ENCODE assay signal across 33 cellular contexts in genomic region chr18:78822886-78823285, GRCh38.
"Had no signal": no experiment of that assay in that cellular context is flagged by ENCODE, and none has a peak within 500 bp of the region (broad histone marks: within the 10 kb centered on the region; RNA-seq: fewer than 3 reads in every experiment).

No MANE protein-coding gene starts in this region.

- H3K27me3 ChIP-seq: SJCRH30 had no signal

- H3K9me3 ChIP-seq: MG63, SJCRH30 had no signal

- H3K4me1 ChIP-seq: SJCRH30 had no signal

- H3K4me3 ChIP-seq: K562, MG63, PC-9, SJCRH30, SK-N-MC had no signal

- H3K27ac ChIP-seq: PC-9, RWPE1, SJCRH30, SK-N-MC had no signal

- DNase-seq: Kasumi-1, KG1, MG63, NCI-H1048, NCI-H1092 treated with DMSO at 0.1 percent for 48 hours, NCI-H1105 treated with DMSO at 0.1 percent for 48 hours, NCI-H1417, NCI-H1436, NCI-H146, NCI-H1694, NCI-H187, NCI-H1930, NCI-H2029 treated with DMSO at 0.1 percent for 48 hours, NCI-H2081 treated with DMSO at 0.1 percent for 48 hours, NCI-H2107, NCI-H2171, NCI-H226, NCI-H446 treated with DMSO at 0.1 percent for 48 hours, NCI-H510A, NCI-H524, NCI-H526, NCI-H748 treated with DMSO at 0.1 percent for 48 hours, NCI-H82, PC-9, SHP77, SIG-M5, SJCRH30 had no signal

- H3K36me3 ChIP-seq: MG63, SJCRH30 had no signal

- ATAC-seq: K562, Panc1, Right ventricle myocardium inferior, SK-N-SH treated with all-trans-retinoic acid at 6 μM for 48 hours had no signal
